ENCODE assay signal across 8 cellular contexts in the genomic region with DNA sequence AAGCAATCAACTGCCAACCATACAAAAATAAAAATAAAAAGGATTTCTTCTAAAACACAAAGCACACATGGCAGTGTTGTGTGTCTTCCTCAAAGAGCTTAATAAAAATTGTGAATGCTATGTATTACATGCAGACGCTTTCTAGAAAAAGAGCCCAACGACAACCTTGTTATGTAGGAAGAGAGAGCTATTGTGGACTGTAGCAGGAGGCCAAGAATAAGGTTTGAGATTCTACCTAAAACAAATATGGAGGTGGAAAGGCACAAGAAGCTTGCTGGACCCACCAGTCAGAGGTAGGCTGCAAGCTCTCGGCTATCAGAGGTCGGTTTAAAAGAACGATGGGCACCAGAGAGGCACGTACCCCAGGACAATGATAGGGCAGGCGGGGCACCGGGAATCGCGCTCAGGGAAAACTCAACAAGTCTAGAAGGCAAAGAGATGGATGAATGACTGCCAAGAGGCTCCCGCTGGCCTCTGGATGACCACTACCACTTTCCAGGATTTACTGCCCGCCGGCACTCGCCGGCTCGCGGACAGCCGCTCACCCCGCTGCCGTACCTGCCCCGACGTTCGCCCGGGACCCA. TPM values are rescaled to one million over a fixed set of nuclear protein-coding genes. Genes with fewer than 3 reads are reported as not detected.
A peak's percentile ranks its signal among the peaks of the same experiment; 100 is the strongest.
DNase-seq lines count a peak whose midpoint lies in the region; ATAC-seq and TF ChIP-seq lines count a peak whose summit lies in the region.

No MANE protein-coding gene starts in this region.

- H3K36me3 Mint-ChIP-seq in CD14-positive monocyte, result peaks cover 0 to 10% of the 10 kb centered on the region in 2 donors

- peak overlapping the region; percentile 81 for H3K9ac ChIP-seq in HUES6 (ENCODE audit: low read length)

- ATAC-seq in HG03159 (IDR thresholded peaks at IDR 0.05; ENCODE audit: unreplicated experiment), result no peak

- TF ChIP-seq CTCF in CD14-positive monocyte (IDR thresholded peaks at IDR 0.05), result no peak

- no peak for DNase-seq in CD14-positive monocyte (ENCODE audit: low spot score)
- DNase-seq in iPS DF 6.9 (ENCODE audit: low read depth, low spot score), result no peak
- no peak for DNase-seq in NCI-H1694 treated with DMSO at 0.1 percent for 48 hours (lab: John Stamatoyannopoulos, UW)
- DNase-seq in activated CD4-positive, alpha-beta T cell treated with anti-CD3 and anti-CD28 coated beads for 4 hours, result no peak

- no peaks in the 10 kb centered on the region for H3K36me3 ChIP-seq in HUES6 (ENCODE audit: control insufficient read depth, insufficient read depth, low read length)
- no peaks in the 10 kb centered on the region for H3K36me3 ChIP-seq in iPS DF 6.9 (ENCODE audit: control insufficient read depth, insufficient read depth, low read length)

- peaks cover 11% of the 10 kb centered on the region for H3K4me1 Mint-ChIP-seq in CD14-positive monocyte

- intact Hi-C loops in CD14-positive monocyte (cut with micrococcal nuclease), result no loop called here

- WGBS in iPS DF 6.9 (ENCODE audit: insufficient coverage, insufficient read length), result no CpG with 5 or more reads among the region's 24 CpGs

- H3K9me3 ChIP-seq in HUES6 (ENCODE audit: control insufficient read depth, insufficient read depth, low read depth, low read length) (no peaks in the 10 kb centered on the region), iPS DF 6.9 (ENCODE audit: control insufficient read depth, insufficient read depth, low read length) (no peaks in the 10 kb centered on the region)

- H3K27me3 Mint-ChIP-seq in CD14-positive monocyte (ENCODE audit: low read depth in 3 of 3), result peaks cover 10 to 17% (median 10%) of the 10 kb centered on the region in 3 donors

- H3K4me3 ChIP-seq in HUES6 (ENCODE audit: low read depth, low read length), result peak overlapping the region; percentile 88
- peak overlapping the region; percentile 89 for H3K4me3 ChIP-seq in iPS DF 6.9 (ENCODE audit: low read length)
- H3K4me3 ChIP-seq in skin epidermis, result peak overlapping the region; percentile 69 to 95 (median 86)

- H3K4me3 Mint-ChIP-seq in CD14-positive monocyte, result peak overlapping the region; percentile 86 to 89

- H3K9me3 Mint-ChIP-seq in CD14-positive monocyte, result peaks cover 0 to 6% (median 1%) of the 10 kb centered on the region in 7 donors

- peak overlapping the region in 1 of 7 donors; percentile 63 for H3K27ac Mint-ChIP-seq in CD14-positive monocyte

- H3K27ac ChIP-seq in HUES6 (ENCODE audit: low read depth, low read length) (peak overlapping the region; percentile 92), angular gyrus (ENCODE audit: low read depth, low read length) (peak overlapping the region; percentile 74), iPS DF 6.9 (ENCODE audit: low read length) (no peak overlapping the region), skin epidermis (peak overlapping the region; percentile 39 to 94 (median 86))

- no peaks in the 10 kb centered on the region for H3K27me3 ChIP-seq in HUES6 (ENCODE audit: control insufficient read depth, insufficient read depth, low read length)
- H3K27me3 ChIP-seq in iPS DF 6.9 (ENCODE audit: control insufficient read depth, insufficient read depth, low read length), result no peaks in the 10 kb centered on the region

- H3K4me1 ChIP-seq in HUES6 (ENCODE audit: control insufficient read depth, insufficient read depth, low read length) (peaks cover 27% of the 10 kb centered on the region), iPS DF 6.9 (ENCODE audit: control insufficient read depth, insufficient read depth, low read length) (peaks cover 3% of the 10 kb centered on the region; the same call in 1 of the 2 replicates)

RNA-seq across cellular contexts. Expression of a gene that starts 1.1 kb away (rescaled TPM):
- 1 to 10 TPM in 1 of 2 donors, under 1 TPM in 1; 0.69 to 1.1 TPM for polyA plus RNA-seq in CD14-positive monocyte
